In the genomic region with DNA sequence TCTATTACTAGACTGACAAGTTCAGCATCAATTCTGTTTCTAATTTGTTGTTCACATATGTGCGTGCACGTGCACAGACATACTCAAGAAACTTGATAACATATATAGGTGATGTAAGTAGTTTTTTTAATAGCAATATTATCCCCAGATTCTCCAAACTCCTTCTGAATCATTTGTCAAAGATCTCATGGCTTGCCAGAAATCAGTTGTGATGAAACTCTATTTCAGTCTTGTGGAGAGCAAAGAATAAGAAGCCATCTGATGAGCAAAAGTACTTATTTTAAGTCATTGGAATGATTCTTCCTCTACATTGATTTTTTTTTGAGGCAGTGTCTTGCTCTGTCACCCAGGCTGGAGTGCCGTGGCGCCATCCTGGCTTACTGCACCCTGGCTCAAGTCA, we compare ENCODE assay signal across 26 cellular contexts.
"Had no signal": no experiment of that assay in that cellular context is flagged by ENCODE, and none has a peak within 500 bp of the region (broad histone marks: within the 10 kb centered on the region; RNA-seq: fewer than 3 reads in every experiment).

No MANE protein-coding gene starts in this region.

- H3K27ac Mint-ChIP-seq: activated CD8-positive, alpha-beta T cell treated with anti-CD3 and anti-CD28 coated beads for 36 hours; activated naive CD8-positive, alpha-beta T cell; activated T-helper 17 cell treated with anti-CD3 and anti-CD28 coated beads, Interleukin-2, amount 50 U/mL, for 72 hours; dendritic cell treated with granulocyte-macrophage colony-stimulating factor and Interleukin-4, amounts not matched to agents 40 ng/mL and 50 ng/mL, for 4 days; endodermal cell; T-helper 17 cell; WTC11 had no signal

- H3K27me3 Mint-ChIP-seq: activated CD8-positive, alpha-beta T cell treated with anti-CD3 and anti-CD28 coated beads for 36 hours; activated naive CD8-positive, alpha-beta T cell; activated T-helper 17 cell treated with anti-CD3 and anti-CD28 coated beads, Interleukin-2, amount 50 U/mL, for 72 hours; central memory CD8-positive, alpha-beta T cell; dendritic cell treated with granulocyte-macrophage colony-stimulating factor and Interleukin-4, amounts not matched to agents 40 ng/mL and 50 ng/mL, for 4 days; T-helper 17 cell had no signal

- H3K9me3 Mint-ChIP-seq: activated CD8-positive, alpha-beta T cell treated with anti-CD3 and anti-CD28 coated beads for 36 hours; activated T-cell treated with anti-CD3 and anti-CD28 coated beads, Interleukin-2, amount 50 U/mL, for 4 hours; activated T-helper 17 cell treated with anti-CD3 and anti-CD28 coated beads, Interleukin-2, amount 50 U/mL, for 72 hours; central memory CD8-positive, alpha-beta T cell; dendritic cell treated with granulocyte-macrophage colony-stimulating factor and Interleukin-4, amounts not matched to agents 40 ng/mL and 50 ng/mL, for 4 days; WTC11 had no signal

- H3K4me3 Mint-ChIP-seq: activated CD8-positive, alpha-beta T cell treated with anti-CD3 and anti-CD28 coated beads for 36 hours; activated naive CD8-positive, alpha-beta T cell; activated T-cell treated with anti-CD3 and anti-CD28 coated beads, Interleukin-2, amount 50 U/mL, for 4 hours; activated T-helper 17 cell treated with anti-CD3 and anti-CD28 coated beads, Interleukin-2, amount 50 U/mL, for 72 hours; central memory CD8-positive, alpha-beta T cell; dendritic cell treated with granulocyte-macrophage colony-stimulating factor and Interleukin-4, amounts not matched to agents 40 ng/mL and 50 ng/mL, for 4 days; endodermal cell; T-helper 17 cell; WTC11 had no signal

- H3K9me3 ChIP-seq: heart left ventricle had no signal

- H3K36me3 Mint-ChIP-seq: activated naive CD8-positive, alpha-beta T cell; WTC11 had no signal

- H3K27me3 ChIP-seq: brain microvascular endothelial cell, dorsolateral prefrontal cortex, heart left ventricle had no signal

- H3K4me3 ChIP-seq: coronary artery, dorsolateral prefrontal cortex, heart left ventricle had no signal

- DNase-seq: activated CD4-positive, alpha-beta T cell treated with anti-CD3 and anti-CD28 coated beads for 48 hours; activated CD4-positive, alpha-beta T cell treated with anti-CD3 and anti-CD28 coated beads, Interleukin-2, amount 50 U/mL, for 1 hour; activated CD4-positive, alpha-beta T cell treated with anti-CD3 and anti-CD28 coated beads, Interleukin-2, amount 50 U/mL, for 48 hours; activated CD8-positive, alpha-beta memory T cell treated with anti-CD3 and anti-CD28 coated beads for 24 hours; activated CD8-positive, alpha-beta T cell treated with anti-CD3 and anti-CD28 coated beads for 36 hours; activated effector memory CD4-positive, alpha-beta T cell treated with Interleukin-2 at 50 U/mL for 16 hours; activated gamma-delta T cell treated with Interleukin-2 at 50 U/mL for 16 hours; activated naive CD4-positive, alpha-beta T cell treated with anti-CD3 and anti-CD28 coated beads, Interleukin-2, amount 50 U/mL, for 16 hours; activated naive CD4-positive, alpha-beta T cell treated with Interleukin-2 at 50 U/mL for 16 hours; activated T-cell treated with anti-CD3 and anti-CD28 coated beads, Interleukin-2, amount 50 U/mL, for 4 hours; amniotic stem cell; anterior cingulate cortex; brain microvascular endothelial cell; dorsolateral prefrontal cortex; effector memory CD4-positive, alpha-beta T cell; endodermal cell; heart left ventricle; T-helper 1 cell; T-helper 17 cell had no signal

- H3K27ac ChIP-seq: brain microvascular endothelial cell, coronary artery, dorsolateral prefrontal cortex, heart left ventricle, VCaP had no signal

- H3K36me3 ChIP-seq: brain microvascular endothelial cell, heart left ventricle had no signal
